Comparison of ENCODE assay signal across 19 cellular contexts in the genomic region with DNA sequence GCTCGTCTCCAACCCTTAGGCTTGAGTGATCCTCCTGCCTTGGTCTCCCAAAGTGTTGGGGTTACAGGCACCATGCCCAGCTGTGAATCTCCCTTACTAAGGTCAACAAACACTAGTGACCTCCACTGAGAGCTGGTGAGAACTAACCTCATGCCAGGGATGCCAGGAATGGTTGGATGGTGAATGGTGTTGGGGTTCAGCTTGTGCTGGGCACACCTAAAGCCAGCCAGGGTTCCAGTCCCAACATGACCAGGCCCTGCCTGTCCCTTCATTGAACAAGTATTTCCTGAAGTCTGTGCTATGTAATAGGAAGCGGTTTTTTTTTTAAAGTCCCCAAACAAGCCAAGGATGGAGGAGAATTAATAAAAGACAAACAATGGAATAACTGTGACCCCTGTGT. TPM values are rescaled to one million over a fixed set of nuclear protein-coding genes. Genes with fewer than 3 reads are reported as not detected.
DNase-seq lines count a peak whose midpoint lies in the region; ATAC-seq, FAIRE-seq and TF ChIP-seq lines count a peak whose summit lies in the region.
"Had no signal": no experiment of that assay in that cellular context is flagged by ENCODE, and none has a peak within 500 bp of the region (broad histone marks: within the 10 kb centered on the region; RNA-seq: fewer than 3 reads in every experiment).

No MANE protein-coding gene starts in this region.

- 0 out of 2 replicates have a peak overlapping the region, but pooled peaks have one; percentile 21 for H2AFZ ChIP-seq in Loucy (ENCODE audit: low read length)

- no peak for DNase-seq in CD8-positive, alpha-beta memory T cell
- DNase-seq in naive thymus-derived CD8-positive, alpha-beta T cell, result no peak
- DNase-seq in DMS114 treated with DMSO at 0.1 percent for 48 hours (lab: John Stamatoyannopoulos, UW; ENCODE audit: unreplicated experiment), result no peak
- no peak for DNase-seq in GM19239 (ENCODE audit: insufficient read length, low spot score)
- DNase-seq in coronary artery (ENCODE audit: low spot score), result no peak
- DNase-seq: DMS79; glutamatergic neuron; NCI-H2029; stimulated activated naive CD8-positive, alpha-beta T cell treated with anti-CD3 and anti-CD28 coated beads, Interleukin-15, amount 100 ng/mL, for 72 hours; uterus had no signal

- no peaks in the 10 kb centered on the region for H3K79me2 ChIP-seq in Loucy (ENCODE audit: insufficient read depth, low read length)

- H3K27me3 Mint-ChIP-seq in CD8-positive, alpha-beta memory T cell, result no peaks in the 10 kb centered on the region
- no peaks in the 10 kb centered on the region for H3K27me3 Mint-ChIP-seq in naive thymus-derived CD8-positive, alpha-beta T cell
- H3K27me3 Mint-ChIP-seq: activated naive CD8-positive, alpha-beta T cell; stimulated activated naive CD8-positive, alpha-beta T cell treated with anti-CD3 and anti-CD28 coated beads, Interleukin-15, amount 100 ng/mL, for 72 hours had no signal

- H3F3A ChIP-seq in Loucy (ENCODE audit: low read depth), result no peaks in the 10 kb centered on the region

- FAIRE-seq in GM19239 (lab: Jason Lieb, UNC), result no peak
- FAIRE-seq: endometrium, islet of Langerhans had no signal

- no peak for TF ChIP-seq CTCF in Loucy (conservative IDR thresholded peaks at IDR 0.05; ENCODE audit: low read length)
- no peak for TF ChIP-seq CTCF in coronary artery (IDR thresholded peaks at IDR 0.05)

- H3K27ac Mint-ChIP-seq in CD8-positive, alpha-beta memory T cell, result peak overlapping the region in 6 of 8 donors; percentile 32 to 94 (median 77)
- H3K27ac Mint-ChIP-seq in naive thymus-derived CD8-positive, alpha-beta T cell, result peak overlapping the region in 9 of 10 donors; percentile 36 to 100 (median 87)
- H3K27ac Mint-ChIP-seq: activated naive CD8-positive, alpha-beta T cell had no signal

- no peak overlapping the region for H3K4me3 Mint-ChIP-seq in CD8-positive, alpha-beta memory T cell
- peak overlapping the region in 1 of 10 donors; percentile 51 for H3K4me3 Mint-ChIP-seq in naive thymus-derived CD8-positive, alpha-beta T cell
- H3K4me3 Mint-ChIP-seq: activated naive CD8-positive, alpha-beta T cell; stimulated activated naive CD8-positive, alpha-beta T cell treated with anti-CD3 and anti-CD28 coated beads, Interleukin-15, amount 100 ng/mL, for 72 hours had no signal

- no peaks in the 10 kb centered on the region for H3K36me3 Mint-ChIP-seq in CD8-positive, alpha-beta memory T cell
- no peaks in the 10 kb centered on the region for H3K36me3 Mint-ChIP-seq in naive thymus-derived CD8-positive, alpha-beta T cell
- H3K36me3 Mint-ChIP-seq: activated naive CD8-positive, alpha-beta T cell had no signal

- H3K4me3 ChIP-seq in CD8-positive, alpha-beta memory T cell (ENCODE audit: low read length), result no peak overlapping the region
- H3K4me3 ChIP-seq in Loucy (ENCODE audit: low read length, poor library complexity, severe bottlenecking) (no peak overlapping the region), endocrine pancreas (ENCODE audit: control insufficient read depth, insufficient read depth, low read length) (no peak overlapping the region), coronary artery (no peak overlapping the region)
- H3K4me3 ChIP-seq: BLaER1, cardiac muscle cell, mucosa of descending colon, uterus had no signal

- no peaks in the 10 kb centered on the region for H4K20me1 ChIP-seq in Loucy (ENCODE audit: insufficient read depth, low read length, poor library complexity, severe bottlenecking)
- H4K20me1 ChIP-seq: BLaER1 had no signal

- H3K4me2 ChIP-seq in Loucy (ENCODE audit: low read depth, low read length, poor library complexity, severe bottlenecking), result no peak overlapping the region
- H3K4me2 ChIP-seq: BLaER1 had no signal

- peaks cover 26 to 41% (median 36%) of the 10 kb centered on the region in 3 donors for H3K4me1 Mint-ChIP-seq in CD8-positive, alpha-beta memory T cell
- H3K4me1 Mint-ChIP-seq in naive thymus-derived CD8-positive, alpha-beta T cell, result peaks cover 25 to 63% (median 53%) of the 10 kb centered on the region in 4 donors

- H3K9ac ChIP-seq in Loucy (ENCODE audit: low read depth, low read length, poor library complexity, severe bottlenecking), result no peak overlapping the region
- peak overlapping the region; percentile 16 for H3K9ac ChIP-seq in endocrine pancreas (ENCODE audit: control insufficient read depth, insufficient read depth, low read length)
- H3K9ac ChIP-seq: BLaER1 had no signal

- no peaks in the 10 kb centered on the region for H3K36me3 ChIP-seq in CD8-positive, alpha-beta memory T cell (ENCODE audit: insufficient read depth, low read length)
- no peaks in the 10 kb centered on the region for H3K36me3 ChIP-seq in Loucy (ENCODE audit: insufficient read depth, low read length)
- no peaks in the 10 kb centered on the region for H3K36me3 ChIP-seq in endocrine pancreas (ENCODE audit: control insufficient read depth, insufficient read depth, low read length)
- H3K36me3 ChIP-seq: BLaER1, cardiac muscle cell, uterus had no signal

- no peak for ATAC-seq in naive thymus-derived CD8-positive, alpha-beta T cell
- ATAC-seq in HG03354 (IDR thresholded peaks at IDR 0.05; ENCODE audit: poor library complexity, severe bottlenecking, unreplicated experiment), result no peak
- ATAC-seq: stimulated activated naive CD8-positive, alpha-beta T cell treated with anti-CD3 and anti-CD28 coated beads, Interleukin-15, amount 100 ng/mL, for 72 hours had no signal

- POLR2A ChIA-PET in CD8-positive, alpha-beta memory T cell (lab: Charles Lee), result no interaction called here
- POLR2A ChIA-PET in naive thymus-derived CD8-positive, alpha-beta T cell (lab: Charles Lee), result interaction anchor here (3.9 to 21.5 kb wide), 3 partner anchors 9 to 57 kb away, joined by 15 to 544 read pairs (median 103); a partner anchor contains a TSS

- H3K9me3 Mint-ChIP-seq in CD8-positive, alpha-beta memory T cell, result no peaks in the 10 kb centered on the region
- H3K9me3 Mint-ChIP-seq in naive thymus-derived CD8-positive, alpha-beta T cell, result no peaks in the 10 kb centered on the region
- H3K9me3 Mint-ChIP-seq: stimulated activated naive CD8-positive, alpha-beta T cell treated with anti-CD3 and anti-CD28 coated beads, Interleukin-15, amount 100 ng/mL, for 72 hours had no signal

- H3K27me3 ChIP-seq in CD8-positive, alpha-beta memory T cell (ENCODE audit: insufficient read depth, low read length, poor library complexity, severe bottlenecking), result no peaks in the 10 kb centered on the region
- no peaks in the 10 kb centered on the region for H3K27me3 ChIP-seq in Loucy (ENCODE audit: insufficient read depth, low read length, poor library complexity, severe bottlenecking)
- no peaks in the 10 kb centered on the region for H3K27me3 ChIP-seq in endocrine pancreas (ENCODE audit: control insufficient read depth, insufficient read depth, low read length)
- H3K27me3 ChIP-seq: BLaER1, cardiac muscle cell, uterus had no signal

- H3K4me1 ChIP-seq in CD8-positive, alpha-beta memory T cell (ENCODE audit: insufficient read depth, low read length), result peaks cover 43% of the 10 kb centered on the region
- H3K4me1 ChIP-seq in Loucy (ENCODE audit: insufficient read depth, low read length, poor library complexity, severe bottlenecking), result no peaks in the 10 kb centered on the region
- H3K4me1 ChIP-seq in endocrine pancreas (ENCODE audit: control insufficient read depth, insufficient read depth, low read length), result no peaks in the 10 kb centered on the region
- H3K4me1 ChIP-seq: uterus had no signal

- no peak overlapping the region for H3K27ac ChIP-seq in CD8-positive, alpha-beta memory T cell (ENCODE audit: low read depth, low read length)
- H3K27ac ChIP-seq in coronary artery, result no peak overlapping the region
- H3K27ac ChIP-seq: BLaER1, cardiac muscle cell, uterus had no signal

- H3K9me2 ChIP-seq in Loucy (replicated peaks; ENCODE audit: low read depth, low read length), result no peaks in the 10 kb centered on the region

- CTCF ChIA-PET in CD8-positive, alpha-beta memory T cell (lab: Charles Lee), result interaction anchor here (0.9 to 1.1 kb wide), 2 partner anchors 35 to 139 kb away, joined by 3 to 4 read pairs; no protein-coding TSS in a partner anchor

- no peaks in the 10 kb centered on the region for H3K9me3 ChIP-seq in CD8-positive, alpha-beta memory T cell (ENCODE audit: low read length)
- H3K9me3 ChIP-seq in Loucy (ENCODE audit: insufficient read depth, low read depth, low read length) (no peaks in the 10 kb centered on the region), endocrine pancreas (ENCODE audit: control insufficient read depth, low read length) (no peaks in the 10 kb centered on the region)
- H3K9me3 ChIP-seq: BLaER1, mucosa of descending colon, uterus had no signal

RNA-seq across cellular contexts. Expression of a gene that starts 56.0 kb away (rescaled TPM):
- total RNA-seq in CD8-positive, alpha-beta memory T cell, result 10 to 100 TPM; 32.6 to 34.5 TPM
- polyA plus RNA-seq in CD8-positive, alpha-beta memory T cell, result 53.4 TPM
- total RNA-seq in naive thymus-derived CD8-positive, alpha-beta T cell, result 100 to 1,000 TPM in 1 of 2 experiments, 10 to 100 TPM in 1; 86.8 to 107 TPM
- polyA plus RNA-seq in naive thymus-derived CD8-positive, alpha-beta T cell, result 100 to 1,000 TPM in 1 of 3 donors, 10 to 100 TPM in 2; 42.9 to 114 (median 65.1) TPM
